Comparison of ENCODE assay signal across 21 cellular contexts in the genomic region with DNA sequence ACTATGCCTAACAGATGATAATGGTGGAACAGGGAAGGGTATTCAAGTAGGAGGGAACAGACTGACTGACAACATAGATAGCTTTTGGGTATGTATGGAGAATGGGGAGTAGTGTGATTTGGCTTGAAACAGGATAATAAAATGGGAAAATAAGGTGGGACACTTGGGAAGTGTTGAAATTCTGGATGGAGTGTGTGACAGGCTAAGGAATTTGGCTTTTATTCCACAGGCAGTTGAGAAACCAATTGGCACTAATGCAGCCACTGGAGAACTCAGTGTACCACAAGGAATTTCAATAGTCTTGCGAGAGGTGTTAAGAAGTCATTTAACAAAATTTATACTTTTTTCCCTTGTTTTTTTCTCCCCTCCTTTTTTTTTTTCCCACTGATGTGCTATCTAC.
"Had no signal": no experiment of that assay in that cellular context is flagged by ENCODE, and none has a peak within 500 bp of the region (broad histone marks: within the 10 kb centered on the region; RNA-seq: fewer than 3 reads in every experiment).

No MANE protein-coding gene starts in this region.

- DNase-seq: colonic mucosa; cortex of kidney; effector CD8-positive, alpha-beta T cell; effector memory CD8-positive, alpha-beta T cell; endodermal cell; erythroblast; esophagus squamous epithelium; foreskin fibroblast; foreskin melanocyte; gastrocnemius medialis; glutamatergic neuron; head of caudate nucleus; heart right ventricle; hippocampal formation; left cardiac atrium; left lung; left ventricle myocardium superior; lower lobe of right lung; mesenchymal stem cell; midbrain had no signal

- H3K9me3 ChIP-seq: colonic mucosa, esophagus squamous epithelium, gastrocnemius medialis, left lung, lower lobe of right lung had no signal

- H3K4me1 ChIP-seq: colonic mucosa, esophagus squamous epithelium, gastrocnemius medialis, heart right ventricle, left lung, lower lobe of right lung had no signal

- H3K4me3 ChIP-seq: colonic mucosa, esophagus squamous epithelium, gastrocnemius medialis, heart right ventricle, left lung, lower lobe of right lung had no signal

- H3K27ac ChIP-seq: colonic mucosa, epithelial cell of prostate, esophagus squamous epithelium, gastrocnemius medialis, heart right ventricle, left lung, lower lobe of right lung had no signal

- H3K27me3 ChIP-seq: colonic mucosa, esophagus squamous epithelium, gastrocnemius medialis, heart right ventricle, left lung had no signal

- H3K36me3 ChIP-seq: colonic mucosa, esophagus squamous epithelium, gastrocnemius medialis, heart right ventricle, left lung, lower lobe of right lung had no signal
